11 cellular contexts compared by ENCODE assay signal in genomic region chr17:75975757-75976174, GRCh38. TPM values are rescaled to one million over a fixed set of nuclear protein-coding genes. Genes with fewer than 3 reads are reported as not detected.
A peak's percentile ranks its signal among the peaks of the same experiment; 100 is the strongest.
DNase-seq lines count a peak whose midpoint lies in the region; ATAC-seq and TF ChIP-seq lines count a peak whose summit lies in the region.
"Had no signal": no experiment of that assay in that cellular context is flagged by ENCODE, and none has a peak within 500 bp of the region (broad histone marks: within the 10 kb centered on the region; RNA-seq: fewer than 3 reads in every experiment).

No MANE protein-coding gene starts in this region.

- no peak overlapping the region for H2BK5ac ChIP-seq in IMR-90 (ENCODE audit: low read depth, low read length, poor library complexity, severe bottlenecking)

- no peak for TF ChIP-seq CTCF in IMR-90 (conservative IDR thresholded peaks at IDR 0.05; ENCODE audit: low read depth, low read length)
- no peak for TF ChIP-seq CTCF in colonic mucosa (IDR thresholded peaks at IDR 0.05)
- no peak for TF ChIP-seq CTCF in parathyroid adenoma (IDR thresholded peaks at IDR 0.05)

- no peak overlapping the region for H3K23ac ChIP-seq in IMR-90 (ENCODE audit: low read depth, low read length)

- DNase-seq in IMR-90 (no peak), colonic mucosa (no peak), NOMO-1 treated with dmso at 0.1 percent for 144 hours (lab: John Stamatoyannopoulos, UW; ENCODE audit: unreplicated experiment) (no peak), NCI-H446 treated with DMSO at 0.1 percent for 48 hours (lab: John Stamatoyannopoulos, UW) (no peak)
- no peak for DNase-seq in activated CD8-positive, alpha-beta memory T cell treated with anti-CD3 and anti-CD28 coated beads, Interleukin-2, amount 50 U/mL, for 48 hours
- DNase-seq: activated gamma-delta T cell, NCI-H82, T-helper 2 cell, testis had no signal

- no TSS peak for BruUV-seq in IMR-90 (replicated peaks; lab: Mats Ljungman, UMichigan)

- no peak overlapping the region for H4K5ac ChIP-seq in IMR-90 (ENCODE audit: low read depth, low read length)

- no peak for TF ChIP-seq POLR2A in IMR-90 (IDR thresholded peaks at IDR 0.05; ENCODE audit: low read depth, low read length)

- H3K4me1 ChIP-seq in IMR-90 (ENCODE audit: control insufficient read depth, insufficient read depth, low read length) (peaks cover 3% of the 10 kb centered on the region; the same call in 1 of the 2 replicates), colonic mucosa (peaks cover 13% of the 10 kb centered on the region), parathyroid adenoma (peaks cover 6% of the 10 kb centered on the region)

- H3K27me3 ChIP-seq in IMR-90 (ENCODE audit: control insufficient read depth, insufficient read depth, low read length) (no peaks in the 10 kb centered on the region), colonic mucosa (no peaks in the 10 kb centered on the region), parathyroid adenoma (ENCODE audit: control insufficient read depth, insufficient read depth, low read length) (no peaks in the 10 kb centered on the region)
- H3K27me3 ChIP-seq: testis had no signal

- H3K56ac ChIP-seq in IMR-90 (ENCODE audit: extremely low read depth, insufficient read depth, low read length), result no peak overlapping the region

- H2BK15ac ChIP-seq in IMR-90 (ENCODE audit: low read depth, low read length), result no peak overlapping the region

- no peak overlapping the region for H3K9ac ChIP-seq in IMR-90 (ENCODE audit: low read depth, low read length)
- peak overlapping the region in 1 of 2 donors; percentile 1 for H3K9ac ChIP-seq in colonic mucosa (ENCODE audit: low read depth in 2 of 2, low read length in 2 of 2)
- no peak overlapping the region for H3K9ac ChIP-seq in parathyroid adenoma

- no peak overlapping the region for H4K8ac ChIP-seq in IMR-90 (ENCODE audit: low read depth in 2 of 2, low read length in 2 of 2)

- dilution Hi-C loops in IMR-90 (cut with HindIII; ENCODE audit: low sequenced_read_pairs, unreplicated experiment), result no loop called here

- no peak for TF ChIP-seq RAD21 in IMR-90 (IDR thresholded peaks at IDR 0.05; ENCODE audit: low read length)

- no peak overlapping the region for H2BK20ac ChIP-seq in IMR-90 (ENCODE audit: low read depth, low read length)

- H3K18ac ChIP-seq in IMR-90 (ENCODE audit: low read depth, low read length), result no peak overlapping the region

- H3K14ac ChIP-seq in IMR-90 (replicated peaks; ENCODE audit: low read depth, low read length), result no peak overlapping the region

- H3K9me1 ChIP-seq in IMR-90 (ENCODE audit: insufficient read depth, low read length), result no peaks in the 10 kb centered on the region; the same call in 1 of the 2 replicates

- no peak overlapping the region for H3K4ac ChIP-seq in IMR-90 (ENCODE audit: low read depth, low read length)

- no peak overlapping the region for H4K91ac ChIP-seq in IMR-90 (ENCODE audit: insufficient read depth, low read depth, low read length)

- CTCF ChIA-PET in IMR-90 (lab: Yijun Ruan, JAX), result no interaction called here

- H3K36me3 ChIP-seq in IMR-90 (ENCODE audit: control insufficient read depth, insufficient read depth, low read length), result peaks cover 5% of the 10 kb centered on the region; the same call in 1 of the 2 replicates
- H3K36me3 ChIP-seq in colonic mucosa, result no peaks in the 10 kb centered on the region
- H3K36me3 ChIP-seq in parathyroid adenoma (ENCODE audit: control insufficient read depth, insufficient read depth, low read length), result no peaks in the 10 kb centered on the region

- H3K4me2 ChIP-seq in IMR-90 (ENCODE audit: low read depth, low read length) (peak overlapping the region; percentile 36), parathyroid adenoma (ENCODE audit: low read length) (peak overlapping the region; percentile 49)

- no peak overlapping the region for H2AK5ac ChIP-seq in IMR-90 (ENCODE audit: low read depth, low read length)

- H2AK9ac ChIP-seq in IMR-90 (replicated peaks; ENCODE audit: low read depth, low read length, poor library complexity), result no peak overlapping the region

- H3K27ac ChIP-seq in IMR-90 (ENCODE audit: insufficient read depth, low read length) (no peak overlapping the region), colonic mucosa (peak overlapping the region; percentile 56), parathyroid adenoma (no peak overlapping the region)

- peaks cover 22 to 65% of the 10 kb centered on the region in 2 experiments for H3K79me1 ChIP-seq in IMR-90 (ENCODE audit: low read depth in 1 of 2, low read length in 2 of 2)

- in situ Hi-C loops in IMR-90 (cut with MboI; ENCODE audit: low sequenced_read_pairs), result no loop called here

- WGBS in IMR-90 (ENCODE audit: extremely low coverage in 2 of 2, insufficient read length in 1 of 2), 2 experiments, result no CpG with 5 or more reads among the region's 5 CpGs

- POLR2A ChIA-PET in IMR-90 (lab: Charles Lee; ENCODE audit: unreplicated experiment), result interaction anchor here (0.7 kb wide), 1 partner anchor 35 kb away, joined by 3 read pairs; no protein-coding TSS in a partner anchor

- H3K4me3 ChIP-seq in IMR-90 (ENCODE audit: insufficient read depth, low read depth, low read length), result no peak overlapping the region
- no peak overlapping the region for H3K4me3 ChIP-seq in colonic mucosa
- H3K4me3 ChIP-seq in parathyroid adenoma (ENCODE audit: low read depth, low read length), result peak overlapping the region; percentile 14
- H3K4me3 ChIP-seq: testis had no signal

- H3K79me2 ChIP-seq in parathyroid adenoma, result peaks cover 13% of the 10 kb centered on the region

- intact Hi-C loops in IMR-90 (cut with micrococcal nuclease), result no loop called here
- intact Hi-C loops in colonic mucosa (cut with DNase I), result no loop called here

- H3K9me3 ChIP-seq in IMR-90 (ENCODE audit: control insufficient read depth, insufficient read depth, low read length) (no peaks in the 10 kb centered on the region), colonic mucosa (no peaks in the 10 kb centered on the region), parathyroid adenoma (ENCODE audit: control insufficient read depth, low read length) (no peaks in the 10 kb centered on the region)
- H3K9me3 ChIP-seq: testis had no signal

- H2AFZ ChIP-seq in IMR-90 (replicated peaks; ENCODE audit: low read length, poor library complexity), result no peak overlapping the region
- H2AFZ ChIP-seq in parathyroid adenoma, result no peak overlapping the region

- H2BK120ac ChIP-seq in IMR-90 (ENCODE audit: low read depth, low read length), result no peak overlapping the region

- ATAC-seq in IMR-90 (ENCODE audit: low read depth), result no peak

- 0 out of 2 replicates have a peak, but pooled peaks cover 3% of the 10 kb centered on the region for H4K20me1 ChIP-seq in IMR-90 (ENCODE audit: insufficient read depth, low read length)

TF ChIP-seq in IMR-90, 13 proteins besides CTCF, POLR2A, EP300 and RAD21:
- TF ChIP-seq MAFK (IDR thresholded peaks at IDR 0.05; ENCODE audit: low read depth, low read length) (no peak), NFE2L2 (IDR thresholded peaks at IDR 0.05; ENCODE audit: low read depth, low read length) (no peak), MAZ (IDR thresholded peaks at IDR 0.05; ENCODE audit: borderline replicate concordance, low read depth, low read length) (no peak)
- TF ChIP-seq, protein P1, sequence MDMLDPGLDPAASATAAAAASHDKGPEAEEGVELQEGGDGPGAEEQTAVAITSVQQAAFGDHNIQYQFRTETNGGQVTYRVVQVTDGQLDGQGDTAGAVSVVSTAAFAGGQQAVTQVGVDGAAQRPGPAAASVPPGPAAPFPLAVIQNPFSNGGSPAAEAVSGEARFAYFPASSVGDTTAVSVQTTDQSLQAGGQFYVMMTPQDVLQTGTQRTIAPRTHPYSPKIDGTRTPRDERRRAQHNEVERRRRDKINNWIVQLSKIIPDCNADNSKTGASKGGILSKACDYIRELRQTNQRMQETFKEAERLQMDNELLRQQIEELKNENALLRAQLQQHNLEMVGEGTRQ (IDR thresholded peaks at IDR 0.05; ENCODE audit: low read depth, low read length), result no peak

RNA-seq across cellular contexts. Expression of gene ACOX1, which starts 3.2 kb away (rescaled TPM):
- total RNA-seq in IMR-90 (2012; rRNA removed) (61.9 and 94.8 TPM in 2 replicates), colonic mucosa (100 to 1,000 TPM; 110 to 136 TPM)
- polyA plus RNA-seq in IMR-90 (2012; rRNA removed), result 14.9 and 16.1 TPM in 2 replicates
- polyA plus RNA-seq in IMR-90 (2012; cell fraction: cytosol; rRNA removed), result 6.6 and 12.3 TPM in 2 replicates
- polyA plus RNA-seq in IMR-90 (2012; cell fraction: nucleus; rRNA removed; ENCODE audit: low replicate concordance), result 13.2 and 21.8 TPM in 2 replicates

RNA-seq across cellular contexts. Expression of gene TEN1, which starts 3.3 kb away (rescaled TPM):
- total RNA-seq in IMR-90 (2012; rRNA removed), result 14.7 and 15.6 TPM in 2 replicates
- 17.1 and 17.9 TPM in 2 replicates for polyA plus RNA-seq in IMR-90 (2012; rRNA removed)
- polyA plus RNA-seq in IMR-90 (2012; cell fraction: cytosol; rRNA removed), result 18.9 and 28.9 TPM in 2 replicates
- polyA plus RNA-seq in IMR-90 (2012; cell fraction: nucleus; rRNA removed; ENCODE audit: low replicate concordance), result 34.0 and 51.0 TPM in 2 replicates
- 10 to 100 TPM; 15.9 to 18.6 TPM for total RNA-seq in colonic mucosa

RNA-seq across cellular contexts. Expression of gene CDK3, which starts 24.9 kb away (rescaled TPM):
- 0.56 and 0.72 TPM in 2 replicates for total RNA-seq in IMR-90 (2012; rRNA removed)
- 6.7 and 8.8 TPM in 2 replicates for polyA plus RNA-seq in IMR-90 (2012; rRNA removed)
- 1.7 and 2.4 TPM in 2 replicates for polyA plus RNA-seq in IMR-90 (2012; cell fraction: cytosol; rRNA removed)
- 68.1 and 111 TPM in 2 replicates for polyA plus RNA-seq in IMR-90 (2012; cell fraction: nucleus; rRNA removed; ENCODE audit: low replicate concordance)
- total RNA-seq in colonic mucosa, result 1 to 10 TPM; 5.3 to 8.2 TPM

RNA-seq across cellular contexts. Expression of gene FBF1, which starts 34.9 kb away (rescaled TPM):
- total RNA-seq in IMR-90 (2012; rRNA removed) (4.5 and 5.3 TPM in 2 replicates), colonic mucosa (10 to 100 TPM in 1 of 2 donors, 1 to 10 TPM in 1; 3.2 to 21.5 TPM)
- polyA plus RNA-seq in IMR-90 (2012; rRNA removed), result 8.0 and 9.3 TPM in 2 replicates
- polyA plus RNA-seq in IMR-90 (2012; cell fraction: cytosol; rRNA removed), result 3.6 and 4.2 TPM in 2 replicates
- polyA plus RNA-seq in IMR-90 (2012; cell fraction: nucleus; rRNA removed; ENCODE audit: low replicate concordance), result 53.0 and 87.6 TPM in 2 replicates

RNA-seq across cellular contexts. Expression of gene EVPL, which starts 51.3 kb away (rescaled TPM):
- total RNA-seq in IMR-90 (2012; rRNA removed) (not detected in 2 replicates), colonic mucosa (10 to 100 TPM; 18.8 to 31.1 TPM)
- polyA plus RNA-seq in IMR-90 (2012; rRNA removed), result not detected in 2 replicates
- not detected in 2 replicates for polyA plus RNA-seq in IMR-90 (2012; cell fraction: cytosol; rRNA removed)
- 0.01 TPM in 1 of 2 replicates, not detected in the other for polyA plus RNA-seq in IMR-90 (2012; cell fraction: nucleus; rRNA removed; ENCODE audit: low replicate concordance)
- total RNA-seq: lung microvascular endothelial cell had no signal
